1 cellular context compared by ENCODE assay signal in the genomic region with DNA sequence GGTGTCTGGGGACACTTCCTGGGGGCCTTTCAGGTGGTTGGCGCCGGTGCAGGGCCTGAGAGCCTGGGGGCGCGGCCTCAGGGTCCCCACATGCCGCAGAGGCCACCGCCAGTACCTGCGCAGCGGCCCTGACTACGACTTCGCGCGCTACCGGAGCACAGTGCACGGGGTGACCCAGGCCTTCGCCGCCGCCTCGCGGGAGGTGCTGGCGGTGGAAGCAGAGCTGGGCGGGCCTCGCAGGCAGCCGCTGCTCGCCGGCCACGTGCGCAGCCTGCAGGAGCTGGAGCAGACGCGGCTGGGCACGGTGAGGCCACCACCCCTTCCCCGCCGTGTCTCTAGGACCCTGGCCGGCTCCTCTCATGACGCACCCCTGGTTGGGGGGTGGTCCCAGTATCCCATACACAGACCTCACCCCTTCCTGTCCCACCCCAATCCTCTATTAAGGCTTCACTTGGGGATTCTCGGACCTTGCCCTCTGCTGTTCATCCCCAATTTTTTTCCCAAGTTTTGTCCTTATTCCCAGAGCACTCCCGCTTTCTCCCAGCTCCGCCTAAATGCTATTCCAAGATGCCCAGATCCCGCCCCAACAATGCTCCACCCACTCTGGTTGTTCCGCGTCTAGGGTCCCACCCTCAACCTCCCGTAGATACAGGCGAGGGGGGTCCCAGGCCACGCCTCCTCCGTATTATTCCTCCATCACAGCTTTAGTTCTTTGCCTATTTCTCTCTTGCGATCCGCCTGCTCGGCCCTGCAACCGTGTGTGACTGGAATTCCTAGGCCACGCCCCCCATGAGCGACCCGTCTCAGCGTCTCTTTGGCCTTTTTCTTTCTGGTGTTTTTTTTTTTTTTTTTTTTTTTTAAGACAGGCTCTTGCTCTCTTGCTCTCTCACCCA.
TF ChIP-seq lines count a peak whose summit lies in the region.

No MANE protein-coding gene starts in this region.

TF ChIP-seq in SK-N-SH, 30 proteins besides CTCF, POLR2A, EP300 and RAD21 (continued from another document):
- TF ChIP-seq, protein P1, sequence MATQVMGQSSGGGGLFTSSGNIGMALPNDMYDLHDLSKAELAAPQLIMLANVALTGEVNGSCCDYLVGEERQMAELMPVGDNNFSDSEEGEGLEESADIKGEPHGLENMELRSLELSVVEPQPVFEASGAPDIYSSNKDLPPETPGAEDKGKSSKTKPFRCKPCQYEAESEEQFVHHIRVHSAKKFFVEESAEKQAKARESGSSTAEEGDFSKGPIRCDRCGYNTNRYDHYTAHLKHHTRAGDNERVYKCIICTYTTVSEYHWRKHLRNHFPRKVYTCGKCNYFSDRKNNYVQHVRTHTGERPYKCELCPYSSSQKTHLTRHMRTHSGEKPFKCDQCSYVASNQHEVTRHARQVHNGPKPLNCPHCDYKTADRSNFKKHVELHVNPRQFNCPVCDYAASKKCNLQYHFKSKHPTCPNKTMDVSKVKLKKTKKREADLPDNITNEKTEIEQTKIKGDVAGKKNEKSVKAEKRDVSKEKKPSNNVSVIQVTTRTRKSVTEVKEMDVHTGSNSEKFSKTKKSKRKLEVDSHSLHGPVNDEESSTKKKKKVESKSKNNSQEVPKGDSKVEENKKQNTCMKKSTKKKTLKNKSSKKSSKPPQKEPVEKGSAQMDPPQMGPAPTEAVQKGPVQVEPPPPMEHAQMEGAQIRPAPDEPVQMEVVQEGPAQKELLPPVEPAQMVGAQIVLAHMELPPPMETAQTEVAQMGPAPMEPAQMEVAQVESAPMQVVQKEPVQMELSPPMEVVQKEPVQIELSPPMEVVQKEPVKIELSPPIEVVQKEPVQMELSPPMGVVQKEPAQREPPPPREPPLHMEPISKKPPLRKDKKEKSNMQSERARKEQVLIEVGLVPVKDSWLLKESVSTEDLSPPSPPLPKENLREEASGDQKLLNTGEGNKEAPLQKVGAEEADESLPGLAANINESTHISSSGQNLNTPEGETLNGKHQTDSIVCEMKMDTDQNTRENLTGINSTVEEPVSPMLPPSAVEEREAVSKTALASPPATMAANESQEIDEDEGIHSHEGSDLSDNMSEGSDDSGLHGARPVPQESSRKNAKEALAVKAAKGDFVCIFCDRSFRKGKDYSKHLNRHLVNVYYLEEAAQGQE (IDR thresholded peaks at IDR 0.05; ENCODE audit: low read depth, low read length) = no peak
- TF ChIP-seq MXI1 (IDR thresholded peaks at IDR 0.05; ENCODE audit: low read depth, low read length) = no peak; the same call in 1 of the 2 replicates
